Comparison of ENCODE assay signal across 8 cellular contexts in genomic region chr18:12946549-12947354, GRCh38. TPM values are rescaled to one million over a fixed set of nuclear protein-coding genes. Genes with fewer than 3 reads are reported as not detected.
DNase-seq lines count a peak whose midpoint lies in the region; ATAC-seq, FAIRE-seq and TF ChIP-seq lines count a peak whose summit lies in the region.

No MANE protein-coding gene starts in this region.

- H3K4me2 ChIP-seq in A549 (peak overlapping the region; percentile 75), mesendoderm (ENCODE audit: low read length) (peak overlapping the region; percentile 89)

- TF ChIP-seq POLR2A in A549 (IDR thresholded peaks at IDR 0.05; ENCODE audit: low read length) (no peak), transverse colon (IDR thresholded peaks at IDR 0.05) (no peak)

- peaks cover 11% of the 10 kb centered on the region for H3K9me3 Mint-ChIP-seq in endodermal cell

- H3K9ac ChIP-seq in endodermal cell (ENCODE audit: extremely low read depth, low read length, poor library complexity, severe bottlenecking): peak overlapping the region; percentile 57
- peak overlapping the region; percentile 79 for H3K9ac ChIP-seq in mesendoderm (ENCODE audit: low read length)

- H3K36me3 Mint-ChIP-seq in endodermal cell (ENCODE audit: low read depth): peaks cover 25% of the 10 kb centered on the region

- H3K79me1 ChIP-seq in mesendoderm (ENCODE audit: low read length): peaks cover 6% of the 10 kb centered on the region

- no peak for FAIRE-seq in A549 (lab: Jason Lieb, UNC)

- H2BK120ac ChIP-seq in mesendoderm (ENCODE audit: low read depth, low read length): no peak overlapping the region

- H3K18ac ChIP-seq in mesendoderm (ENCODE audit: low read length): peak overlapping the region; percentile 2

- H3K36me3 ChIP-seq in endodermal cell (ENCODE audit: control insufficient read depth, insufficient read depth, low read length): peaks cover 22% of the 10 kb centered on the region
- no peaks in the 10 kb centered on the region for H3K36me3 ChIP-seq in mesendoderm (ENCODE audit: control insufficient read depth, insufficient read depth, low read length)
- no peaks in the 10 kb centered on the region for H3K36me3 ChIP-seq in transverse colon

- DNase-seq in A549 (ENCODE audit: low read depth in 1 of 2, low spot score in 1 of 2) (peak; percentile 16 to 58), GM04503 (ENCODE audit: low read depth) (peak; percentile 86), KBM-7 (peak; percentile 73), SW480 (ENCODE audit: low spot score) (peak; percentile 57), endodermal cell (peak; percentile 80), mesendoderm (peak; percentile 87), transverse colon (peak; percentile 47), hippocampal formation (lab: John Stamatoyannopoulos, UW) (no peak)

- no peak overlapping the region for H3K4ac ChIP-seq in mesendoderm (ENCODE audit: low read depth, low read length)

- H3K23ac ChIP-seq in mesendoderm (ENCODE audit: low read length): peak overlapping the region; percentile 59

- H2BK15ac ChIP-seq in mesendoderm (replicated peaks; ENCODE audit: low read depth): no peak overlapping the region

- H3K4me3 ChIP-seq in A549 (peak overlapping the region; percentile 85), endodermal cell (ENCODE audit: low read length) (peak overlapping the region; percentile 94), mesendoderm (ENCODE audit: low read length) (peak overlapping the region; percentile 83), transverse colon (peak overlapping the region; percentile 12 to 80 (median 52))

- H3K4me1 ChIP-seq in A549 (peaks cover 7% of the 10 kb centered on the region), endodermal cell (ENCODE audit: control insufficient read depth, insufficient read depth, low read length) (peaks cover 5% of the 10 kb centered on the region), mesendoderm (ENCODE audit: control insufficient read depth, low read depth, low read length) (peaks cover 3% of the 10 kb centered on the region), transverse colon (peaks cover 0 to 34% (median 13%) of the 10 kb centered on the region in 4 donors)

- CTCF ChIA-PET in A549 (lab: Yijun Ruan, JAX): interaction anchor here (0.6 to 6.3 kb wide), 2 partner anchors 12 to 170 kb away, joined by 3 to 36 read pairs; no protein-coding TSS in a partner anchor

- peaks cover 11% of the 10 kb centered on the region for H3K4me1 Mint-ChIP-seq in endodermal cell

- peak overlapping the region; percentile 90 to 92 for H3K27ac ChIP-seq in A549
- peak overlapping the region; percentile 88 for H3K27ac ChIP-seq in endodermal cell (ENCODE audit: low read depth, low read length)
- H3K27ac ChIP-seq in mesendoderm (ENCODE audit: low read depth, low read length): peak overlapping the region; percentile 64
- H3K27ac ChIP-seq in transverse colon: peak overlapping the region; percentile 94 to 98 (median 97)

- no peak overlapping the region for H4K8ac ChIP-seq in mesendoderm (ENCODE audit: low read depth, low read length)

- ATAC-seq in A549: peak; percentile 14 to 25; a peak in 5 of 6 replicates

- no peak overlapping the region for H2AK5ac ChIP-seq in mesendoderm (ENCODE audit: low read length)

- H3K9me3 ChIP-seq in A549: no peaks in the 10 kb centered on the region
- peaks cover 10% of the 10 kb centered on the region for H3K9me3 ChIP-seq in endodermal cell (ENCODE audit: control insufficient read depth, low read length)
- no peaks in the 10 kb centered on the region for H3K9me3 ChIP-seq in transverse colon

- TF ChIP-seq CTCF in A549 (IDR thresholded peaks at IDR 0.05) (no peak; the same call in 2 of the 3 replicates), endodermal cell (conservative IDR thresholded peaks at IDR 0.05) (peak; percentile 25), transverse colon (IDR thresholded peaks at IDR 0.05) (no peak)

- no peaks in the 10 kb centered on the region for H3K27me3 ChIP-seq in endodermal cell (ENCODE audit: control insufficient read depth, insufficient read depth, low read length, poor library complexity, severe bottlenecking)
- H3K27me3 ChIP-seq in mesendoderm (ENCODE audit: insufficient read depth, low read length, poor library complexity): no peaks in the 10 kb centered on the region
- no peaks in the 10 kb centered on the region for H3K27me3 ChIP-seq in transverse colon

- intact Hi-C loops in transverse colon (cut with DNase I; ENCODE audit: low total_unique reads): no loop called here

- TF ChIP-seq EP300 in A549 (IDR thresholded peaks at IDR 0.05) (no peak), transverse colon (IDR thresholded peaks at IDR 0.05; ENCODE audit: low read depth) (no peak)

- no peak for TF ChIP-seq RAD21 in A549 (conservative IDR thresholded peaks at IDR 0.05 in 1 of 2, IDR thresholded peaks at IDR 0.05 in 1 of 2)

- H3K79me2 ChIP-seq in mesendoderm (ENCODE audit: control insufficient read depth, insufficient read depth, low read length): peaks cover 19% of the 10 kb centered on the region

- peak overlapping the region; percentile 17 for H2BK5ac ChIP-seq in mesendoderm (ENCODE audit: low read length)

- H3K27ac Mint-ChIP-seq in endodermal cell: peak overlapping the region; percentile 99

- in situ Hi-C loops in KBM-7 (cut with MboI; ENCODE audit: low pct_unique_long_range_greater_than_20kb, low sequenced_read_pairs) (loop anchor here (25.0 kb wide), 1 partner anchor 534 kb away; the partner anchor contains the start of gene PRELID3A), transverse colon (cut with MboI; ENCODE audit: low pct_ligation_motif_present in 1 of 4, low pct_unique_long_range_greater_than_20kb in 1 of 4, low sequenced_read_pairs in 3 of 4) (loop anchor here (25.0 kb wide), 1 partner anchor 559 kb away; the partner anchor contains the start of gene AFG3L2 (in 4 of the 4))

- H3K56ac ChIP-seq in mesendoderm (ENCODE audit: low read length): peak overlapping the region; percentile 96

- WGBS in A549 (ENCODE audit: missing lambda C conversion rate): 2% methylated on average over 17 of the region's 17 CpGs
- WGBS in endodermal cell (ENCODE audit: insufficient coverage in 1 of 2, insufficient read length in 1 of 2), 2 experiments: 5 to 8% methylated on average over 8 to 17 of the region's 17 CpGs
- no CpG with 5 or more reads among the region's 17 CpGs for WGBS in mesendoderm (ENCODE audit: extremely low coverage, insufficient coverage, low lambda C conversion rate)
- WGBS in transverse colon (ENCODE audit: low coverage in 1 of 2), 2 donors: 5 to 7% methylated on average over 10 to 17 of the region's 17 CpGs

- H3K4me3 Mint-ChIP-seq in endodermal cell: peak overlapping the region; percentile 86

- POLR2A ChIA-PET in A549 (lab: Yijun Ruan, JAX): interaction anchor here (0.6 to 1.2 kb wide), 2 partner anchors 63 to 210 kb away, joined by 3 to 5 read pairs; partner anchors contain the start of gene PTPN2

- peaks cover 2% of the 10 kb centered on the region for H3K27me3 Mint-ChIP-seq in endodermal cell (ENCODE audit: insufficient read depth)

- no peak overlapping the region for H4K5ac ChIP-seq in mesendoderm (ENCODE audit: low read length)

TF ChIP-seq in A549, 52 proteins besides CTCF, POLR2A, EP300 and RAD21:
- TF ChIP-seq CEBPB (IDR thresholded peaks at IDR 0.05): peak; percentile 14 to 18; a peak in 1 of 4 replicates
- TF ChIP-seq E2F6 (IDR thresholded peaks at IDR 0.05; ENCODE audit: borderline replicate concordance, low read depth): no peak

RNA-seq across cellular contexts. Expression of gene SEH1L, which starts 1.1 kb away (rescaled TPM):
- polyA plus RNA-seq in A549 (2011; rRNA removed) (63.1 and 70.6 TPM in 2 replicates), A549 (2017; fragmentation: RNase III; extraction: RNeasy Plus Mini Kit Qiagen cat#74134 plus additional on column Dnase treatment) (31.6 to 36.2 TPM (median 32.7 TPM) in 3 replicates)
- 21.8 and 22.9 TPM in 2 replicates for polyA plus RNA-seq in A549 (2012; cell fraction: cytosol; rRNA removed)
- polyA plus RNA-seq in A549 (2012; cell fraction: nucleus; rRNA removed): 10.6 and 13.6 TPM in 2 replicates
- polyA minus RNA-seq in A549 (2011; rRNA and poly(A)+ RNA removed): 60.3 and 66.9 TPM in 2 replicates
- total RNA-seq in endodermal cell (10 to 100 TPM; 58.4 to 63.0 TPM), transverse colon (10 to 100 TPM in 3 of 4 donors, 1 to 10 TPM in 1; 9.4 to 29.1 (median 18.2) TPM)
- 29.5 TPM for polyA plus RNA-seq in endodermal cell (2013, experiment 1 of 2)
- polyA plus RNA-seq in endodermal cell (2013, experiment 2 of 2): 28.6 TPM
- polyA plus RNA-seq in mesendoderm (2013, experiment 1 of 2): 47.7 TPM
- polyA plus RNA-seq in mesendoderm (2013, experiment 2 of 2): 45.9 TPM

RNA-seq across cellular contexts. Expression of gene CEP192, which starts 44.4 kb away (rescaled TPM):
- polyA plus RNA-seq in A549 (2011; rRNA removed) (19.2 and 21.1 TPM in 2 replicates), A549 (2017; fragmentation: RNase III; extraction: RNeasy Plus Mini Kit Qiagen cat#74134 plus additional on column Dnase treatment) (7.9 to 9.1 TPM (median 8.9 TPM) in 3 replicates)
- 8.3 and 9.1 TPM in 2 replicates for polyA plus RNA-seq in A549 (2012; cell fraction: cytosol; rRNA removed)
- polyA plus RNA-seq in A549 (2012; cell fraction: nucleus; rRNA removed): 15.0 and 22.6 TPM in 2 replicates
- 27.3 and 35.3 TPM in 2 replicates for polyA minus RNA-seq in A549 (2011; rRNA and poly(A)+ RNA removed)
- total RNA-seq in endodermal cell (10 to 100 TPM; 26.4 to 35.6 TPM), transverse colon (10 to 100 TPM; 21.3 to 40.0 (median 34.1) TPM)
- polyA plus RNA-seq in endodermal cell (2013, experiment 1 of 2): 29.3 TPM
- 33.1 TPM for polyA plus RNA-seq in endodermal cell (2013, experiment 2 of 2)
- 11.5 TPM for polyA plus RNA-seq in mesendoderm (2013, experiment 1 of 2)
- 11.7 TPM for polyA plus RNA-seq in mesendoderm (2013, experiment 2 of 2)

Comparison
In these comparisons a context has a peak if more than half of its experiments do, and no peak if none do; other contexts are left out.
1. DNase-seq: peak in A549 (2 of 2), GM04503 (single experiment), KBM-7 (single experiment), SW480 (single experiment), endodermal cell (single experiment), mesendoderm (single experiment) and transverse colon (single experiment); none in hippocampal formation (0 of 2).
2. Peak in every context shown above with its lines, with median percentiles within 50 percentile points of each other: H3K27ac ChIP-seq and H3K4me3 ChIP-seq.